In the genomic region with DNA sequence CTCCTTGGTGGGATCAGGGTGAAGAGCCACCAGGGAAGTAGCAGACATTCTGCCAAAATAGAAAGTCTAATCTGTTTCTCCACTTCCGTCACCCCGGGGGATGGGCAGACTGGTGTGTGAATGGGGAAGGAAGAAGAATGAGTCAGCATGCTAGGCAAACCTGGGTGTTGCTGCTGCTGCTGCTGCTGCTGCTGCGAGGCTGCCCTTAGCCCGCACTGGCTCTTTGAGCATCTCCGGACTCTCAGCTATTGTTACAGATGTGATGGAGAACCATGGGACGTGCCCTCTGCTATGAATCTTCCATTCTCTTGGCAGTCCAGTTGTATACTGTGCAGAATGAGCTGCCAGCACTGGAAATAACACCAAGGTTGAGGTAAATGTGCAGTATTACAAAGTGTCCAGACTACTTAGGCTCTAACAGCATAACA, we compare ENCODE assay signal across 8 cellular contexts.
DNase-seq lines count a peak whose midpoint lies in the region; ATAC-seq and FAIRE-seq lines count a peak whose summit lies in the region.

No MANE protein-coding gene starts in this region.

- peak overlapping the region in 1 of 2 donors; percentile 36 for H3K4me3 Mint-ChIP-seq in activated T-cell treated with anti-CD3 and anti-CD28 coated beads, Interleukin-2, amount 50 U/mL, for 72 hours

- peak; percentile 99 for ATAC-seq in GM18517 (IDR thresholded peaks at IDR 0.05; ENCODE audit: unreplicated experiment)
- ATAC-seq in HG03025 (IDR thresholded peaks at IDR 0.05; ENCODE audit: low FRiP score, unreplicated experiment) = peak; percentile 96
- peak; percentile 94 to 98 for ATAC-seq in activated T-cell treated with anti-CD3 and anti-CD28 coated beads, Interleukin-2, amount 50 U/mL, for 72 hours (replicated peaks in 1 of 2)

- H3K27ac Mint-ChIP-seq in activated T-cell treated with anti-CD3 and anti-CD28 coated beads, Interleukin-2, amount 50 U/mL, for 72 hours = no peak overlapping the region

- DNase-seq in AG08395 (ENCODE audit: low spot score) (peak; percentile 65), RCC 7860 (ENCODE audit: low spot score) (peak; percentile 15), globus pallidus (ENCODE audit: low spot score) (peak; percentile 42), renal cortical epithelial cell (ENCODE audit: low read depth) (peak; percentile 66), SW 1271 (lab: John Stamatoyannopoulos, UW) (no peak)
- peak; percentile 67 to 73 for DNase-seq in activated T-cell treated with anti-CD3 and anti-CD28 coated beads, Interleukin-2, amount 50 U/mL, for 72 hours

- no peak for FAIRE-seq in RCC 7860 (lab: Jason Lieb, UNC)

- H3K27me3 Mint-ChIP-seq in activated T-cell treated with anti-CD3 and anti-CD28 coated beads, Interleukin-2, amount 50 U/mL, for 72 hours (ENCODE audit: low read depth) = peaks cover 12% of the 10 kb centered on the region

- peaks cover 0 to 4% of the 10 kb centered on the region in 2 donors for H3K9me3 Mint-ChIP-seq in activated T-cell treated with anti-CD3 and anti-CD28 coated beads, Interleukin-2, amount 50 U/mL, for 72 hours

- H3K4me1 Mint-ChIP-seq in activated T-cell treated with anti-CD3 and anti-CD28 coated beads, Interleukin-2, amount 50 U/mL, for 72 hours (ENCODE audit: low read depth) = peaks cover 20% of the 10 kb centered on the region

- H3K36me3 Mint-ChIP-seq in activated T-cell treated with anti-CD3 and anti-CD28 coated beads, Interleukin-2, amount 50 U/mL, for 72 hours (ENCODE audit: insufficient read depth in 2 of 2) = no peaks in the 10 kb centered on the region

Comparison
In these comparisons a context has a peak if more than half of its experiments do, and no peak if none do; other contexts are left out.
1. DNase-seq: peak in AG08395 (single experiment), RCC 7860 (single experiment), activated T-cell treated with anti-CD3 and anti-CD28 coated beads, Interleukin-2, amount 50 U/mL, for 72 hours (2 of 2), globus pallidus (single experiment) and renal cortical epithelial cell (single experiment); none in SW 1271 (0 of 2).
2. Peak in every context shown above with its lines, with median percentiles within 50 percentile points of each other: ATAC-seq.